In the genomic region with DNA sequence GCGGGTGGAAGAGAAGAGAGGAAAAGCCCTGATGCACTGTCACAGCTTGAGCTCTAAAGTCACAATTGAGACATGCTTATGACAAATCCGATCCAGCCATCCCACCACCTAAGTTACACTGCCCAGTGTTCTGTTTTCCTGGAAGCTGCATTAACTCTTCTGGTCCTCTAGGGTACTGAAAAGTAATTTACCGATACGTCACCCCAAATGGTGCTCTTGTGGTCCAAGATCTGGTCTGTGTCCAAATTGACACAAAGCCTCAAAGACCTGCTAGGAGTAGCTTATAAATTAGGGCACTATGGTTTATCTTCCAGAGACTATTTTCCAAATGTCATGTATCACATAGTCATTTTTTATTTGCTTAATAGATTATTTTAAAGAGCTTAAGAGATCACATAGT, we compare ENCODE assay signal across 27 cellular contexts.
DNase-seq lines count a peak whose midpoint lies in the region; ATAC-seq, FAIRE-seq and TF ChIP-seq lines count a peak whose summit lies in the region.
"Had no signal": no experiment of that assay in that cellular context is flagged by ENCODE, and none has a peak within 500 bp of the region (broad histone marks: within the 10 kb centered on the region; RNA-seq: fewer than 3 reads in every experiment).

No MANE protein-coding gene starts in this region.

- ATAC-seq in A549: 0 out of 6 replicates have a peak, but pooled peaks have one; percentile 38 to 53
- ATAC-seq: CD8-positive, alpha-beta T cell; lower lobe of right lung had no signal

- DNase-seq in A549 (ENCODE audit: low read depth in 1 of 2, low spot score in 1 of 2) (no peak), HT1080 (ENCODE audit: low read depth) (peak; percentile 5), cardiac fibroblast (ENCODE audit: low read depth in 2 of 2) (no peak), dedifferentiated amniotic fluid mesenchymal stem cell (ENCODE audit: extremely low spot score) (no peak), NCI-H748 (lab: John Stamatoyannopoulos, UW; ENCODE audit: unreplicated experiment) (no peak), thyroid gland (no peak), NCI-H2081 (lab: John Stamatoyannopoulos, UW) (no peak)
- DNase-seq: 8988T; activated B cell treated with CpG ODN at 0.5 μM for 24 hours; activated CD4-positive, alpha-beta T cell treated with anti-CD3 and anti-CD28 coated beads, Interleukin-2, amount 50 U/mL, for 48 hours; activated naive CD4-positive, alpha-beta T cell treated with anti-CD3 and anti-CD28 coated beads for 36 hours; adrenal gland; AML-193; CD8-positive, alpha-beta T cell; DMS 273 treated with DMSO at 0.1 percent for 48 hours; GOT3; KBM-7; lower lobe of right lung; MG63; NCI-H1417 treated with DMSO at 0.1 percent for 48 hours; NCI-H2081 treated with DMSO at 0.1 percent for 48 hours; PC-9; Right ventricle myocardium superior; stimulated activated naive CD4-positive, alpha-beta T cell treated with Interleukin-2 at 50 U/mL for 16 hours had no signal

- H3K27ac ChIP-seq in A549 (no peak overlapping the region), muscle layer of colon (ENCODE audit: low read depth, low read length) (peak overlapping the region; percentile 32), thyroid gland (no peak overlapping the region)
- H3K27ac ChIP-seq: adrenal gland, lower lobe of right lung, PC-9, thoracic aorta had no signal

- H3K4me2 ChIP-seq in A549: no peak overlapping the region
- H3K4me2 ChIP-seq: PC-9 had no signal

- POLR2A ChIA-PET in A549 (lab: Yijun Ruan, JAX): no interaction called here

- H3K9ac ChIP-seq in muscle layer of colon (ENCODE audit: low read length): peak overlapping the region; percentile 3

- TF ChIP-seq POLR2A in A549 (IDR thresholded peaks at IDR 0.05; ENCODE audit: low read length) (no peak), thyroid gland (IDR thresholded peaks at IDR 0.05) (no peak)

- CTCF ChIA-PET in A549 (lab: Yijun Ruan, JAX): interaction anchor here (0.7 to 1.4 kb wide), 2 partner anchors 198 to 462 kb away, joined by 3 read pairs; no protein-coding TSS in a partner anchor

- H3K36me3 ChIP-seq in muscle layer of colon (ENCODE audit: insufficient read depth, low read length) (no peaks in the 10 kb centered on the region), thyroid gland (no peaks in the 10 kb centered on the region)
- H3K36me3 ChIP-seq: adrenal gland, lower lobe of right lung, MG63, thoracic aorta had no signal

- WGBS in A549 (ENCODE audit: missing lambda C conversion rate): 48% methylated on average over 4 of the region's 4 CpGs
- 75 to 96% methylated on average over 4 of the region's 4 CpGs for WGBS in thyroid gland, 2 donors

- TF ChIP-seq EP300 in A549 (IDR thresholded peaks at IDR 0.05): no peak

- H3K4me3 ChIP-seq in A549 (no peak overlapping the region), cardiac fibroblast (replicated peaks in 1 of 2; ENCODE audit: low read depth in 2 of 2, low read length in 2 of 2) (no peak overlapping the region), muscle layer of colon (ENCODE audit: low read depth in 1 of 2, low read length in 2 of 2) (peak overlapping the region in 1 of 2 donors; percentile 2), thyroid gland (replicated peaks in 1 of 3) (no peak overlapping the region)
- H3K4me3 ChIP-seq: adrenal gland, lower lobe of right lung, MG63, PC-9, thoracic aorta had no signal

- H3K9me3 ChIP-seq in A549 (no peaks in the 10 kb centered on the region), muscle layer of colon (ENCODE audit: low read length) (no peaks in the 10 kb centered on the region), thyroid gland (no peaks in the 10 kb centered on the region)
- H3K9me3 ChIP-seq: adrenal gland, lower lobe of right lung, MG63, thoracic aorta had no signal

- TF ChIP-seq CTCF in A549 (IDR thresholded peaks at IDR 0.05) (no peak), cardiac fibroblast (IDR thresholded peaks at IDR 0.05; ENCODE audit: low read depth, low read length) (peak; percentile 6), thyroid gland (IDR thresholded peaks at IDR 0.05) (no peak)

- FAIRE-seq in A549 (lab: Jason Lieb, UNC): no peak
- FAIRE-seq: HTR-8/SVneo had no signal

- TF ChIP-seq RAD21 in A549 (conservative IDR thresholded peaks at IDR 0.05 in 1 of 2, IDR thresholded peaks at IDR 0.05 in 1 of 2): no peak

- intact Hi-C loops in thyroid gland (cut with DNase I): no loop called here

- H3K4me1 ChIP-seq in A549: no peaks in the 10 kb centered on the region
- H3K4me1 ChIP-seq in muscle layer of colon (ENCODE audit: insufficient read depth, low read length): peaks cover 9% of the 10 kb centered on the region
- H3K4me1 ChIP-seq in thyroid gland: no peaks in the 10 kb centered on the region
- H3K4me1 ChIP-seq: adrenal gland, lower lobe of right lung had no signal

- H3K27me3 ChIP-seq in muscle layer of colon (ENCODE audit: control insufficient read depth in 1 of 2, insufficient read depth in 2 of 2, low read length in 2 of 2) (no peaks in the 10 kb centered on the region), thyroid gland (no peaks in the 10 kb centered on the region)
- H3K27me3 ChIP-seq: adrenal gland, MG63 had no signal

TF ChIP-seq in A549, 52 proteins besides CTCF, POLR2A, EP300 and RAD21:
- TF ChIP-seq RARB (CRISPR knock-in tag; IDR thresholded peaks at IDR 0.05) (no peak), CHD2 (IDR thresholded peaks at IDR 0.05; ENCODE audit: low read length, partially characterized antibody) (no peak), HEYL (CRISPR knock-in tag; IDR thresholded peaks at IDR 0.05) (no peak), FOXS1 (CRISPR knock-in tag; IDR thresholded peaks at IDR 0.05) (no peak), CBX2 (IDR thresholded peaks at IDR 0.05; ENCODE audit: borderline replicate concordance, low read depth) (no peak), BHLHE40 (IDR thresholded peaks at IDR 0.05; ENCODE audit: low read depth, low read length) (no peak), SREBF2 (IDR thresholded peaks at IDR 0.05) (no peak)
- TF ChIP-seq, protein P1, sequence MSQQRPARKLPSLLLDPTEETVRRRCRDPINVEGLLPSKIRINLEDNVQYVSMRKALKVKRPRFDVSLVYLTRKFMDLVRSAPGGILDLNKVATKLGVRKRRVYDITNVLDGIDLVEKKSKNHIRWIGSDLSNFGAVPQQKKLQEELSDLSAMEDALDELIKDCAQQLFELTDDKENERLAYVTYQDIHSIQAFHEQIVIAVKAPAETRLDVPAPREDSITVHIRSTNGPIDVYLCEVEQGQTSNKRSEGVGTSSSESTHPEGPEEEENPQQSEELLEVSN (IDR thresholded peaks at IDR 0.05; ENCODE audit: borderline replicate concordance, low read depth): no peak
